In genomic region chr5:53481354-53481886, GRCh38 we compare ENCODE assay signal across 7 cellular contexts. TPM values are rescaled to one million over a fixed set of nuclear protein-coding genes. Genes with fewer than 3 reads are reported as not detected.
A peak's percentile ranks its signal among the peaks of the same experiment; 100 is the strongest.
DNase-seq lines count a peak whose midpoint lies in the region; ATAC-seq and TF ChIP-seq lines count a peak whose summit lies in the region.

No MANE protein-coding gene starts in this region.

- H3K9me3 ChIP-seq in HEK293 (ENCODE audit: control insufficient read depth, insufficient read depth, low read depth, low read length): no peaks in the 10 kb centered on the region
- no peaks in the 10 kb centered on the region for H3K9me3 ChIP-seq in iPS DF 6.9 (ENCODE audit: control insufficient read depth, insufficient read depth, low read length)

- TF ChIP-seq CTCF in HEK293 (tag by site-specific recombination; IDR thresholded peaks at IDR 0.05): no peak

- no peaks in the 10 kb centered on the region for H3K9me3 Mint-ChIP-seq in activated CD4-positive, alpha-beta memory T cell treated with anti-CD3 and anti-CD28 coated beads for 36 hours
- no peaks in the 10 kb centered on the region for H3K9me3 Mint-ChIP-seq in stimulated activated effector memory CD8-positive, alpha-beta T cell treated with anti-CD3 and anti-CD28 coated beads, Interleukin-12 subunit alpha, Interleukin-12 subunit beta, amount 100 ng/mL, for 72 hours

- H3K4me3 ChIP-seq in HEK293 (ENCODE audit: low read depth, low read length): peak overlapping the region; percentile 69
- peak overlapping the region; percentile 97; the same call in 1 of the 2 replicates for H3K4me3 ChIP-seq in iPS DF 6.9 (ENCODE audit: low read length)

- CTCF ChIA-PET in HEK293 (lab: Yijun Ruan, JAX): interaction anchor here (0.6 to 1.0 kb wide), 5 partner anchors 11 to 1970 kb away, joined by 3 to 7 read pairs (median 4); no protein-coding TSS in a partner anchor
- CTCF ChIA-PET in activated CD4-positive, alpha-beta memory T cell treated with anti-CD3 and anti-CD28 coated beads for 36 hours (lab: Charles Lee): interaction anchor here (1.0 kb wide), 1 partner anchor 748 kb away, joined by 5 read pairs; no protein-coding TSS in a partner anchor

- H3K27ac Mint-ChIP-seq in activated CD4-positive, alpha-beta memory T cell treated with anti-CD3 and anti-CD28 coated beads for 36 hours: no peak overlapping the region
- no peak overlapping the region for H3K27ac Mint-ChIP-seq in stimulated activated effector memory CD8-positive, alpha-beta T cell treated with anti-CD3 and anti-CD28 coated beads, Interleukin-12 subunit alpha, Interleukin-12 subunit beta, amount 100 ng/mL, for 72 hours

- ATAC-seq in stimulated activated effector memory CD8-positive, alpha-beta T cell treated with anti-CD3 and anti-CD28 coated beads, Interleukin-12 subunit alpha, Interleukin-12 subunit beta, amount 100 ng/mL, for 72 hours: no peak

- WGBS in iPS DF 6.9 (ENCODE audit: insufficient coverage, insufficient read length): no CpG with 5 or more reads among the region's 5 CpGs

- H3K36me3 ChIP-seq in HEK293 (ENCODE audit: control insufficient read depth in 2 of 2, insufficient read depth in 1 of 2, low read length in 2 of 2) (peaks cover 0 to 10% of the 10 kb centered on the region in 2 experiments; a peak in 1 of 3 replicates), iPS DF 6.9 (ENCODE audit: control insufficient read depth, insufficient read depth, low read length) (peaks cover 5% of the 10 kb centered on the region; the same call in 1 of the 2 replicates)

- H3K4me3 Mint-ChIP-seq in activated CD4-positive, alpha-beta memory T cell treated with anti-CD3 and anti-CD28 coated beads for 36 hours: peak overlapping the region; percentile 77
- peak overlapping the region; percentile 81 for H3K4me3 Mint-ChIP-seq in stimulated activated effector memory CD8-positive, alpha-beta T cell treated with anti-CD3 and anti-CD28 coated beads, Interleukin-12 subunit alpha, Interleukin-12 subunit beta, amount 100 ng/mL, for 72 hours

- H3K27ac ChIP-seq in HEK293 (ENCODE audit: extremely low read depth, low read depth, low read length) (no peak overlapping the region), iPS DF 6.9 (ENCODE audit: low read length) (no peak overlapping the region)

- H3K36me3 Mint-ChIP-seq in activated CD4-positive, alpha-beta memory T cell treated with anti-CD3 and anti-CD28 coated beads for 36 hours: no peaks in the 10 kb centered on the region
- no peaks in the 10 kb centered on the region for H3K36me3 Mint-ChIP-seq in stimulated activated effector memory CD8-positive, alpha-beta T cell treated with anti-CD3 and anti-CD28 coated beads, Interleukin-12 subunit alpha, Interleukin-12 subunit beta, amount 100 ng/mL, for 72 hours

- H3K4me1 Mint-ChIP-seq in activated CD4-positive, alpha-beta memory T cell treated with anti-CD3 and anti-CD28 coated beads for 36 hours (ENCODE audit: low read depth): peaks cover 32% of the 10 kb centered on the region
- H3K4me1 Mint-ChIP-seq in stimulated activated effector memory CD8-positive, alpha-beta T cell treated with anti-CD3 and anti-CD28 coated beads, Interleukin-12 subunit alpha, Interleukin-12 subunit beta, amount 100 ng/mL, for 72 hours: peaks cover 42% of the 10 kb centered on the region

- POLR2A ChIA-PET in HEK293 (lab: Yijun Ruan, JAX): no interaction called here
- POLR2A ChIA-PET in activated CD4-positive, alpha-beta memory T cell treated with anti-CD3 and anti-CD28 coated beads for 36 hours (lab: Charles Lee): no interaction called here

- intact Hi-C loops in activated CD4-positive, alpha-beta memory T cell treated with anti-CD3 and anti-CD28 coated beads for 36 hours (cut with micrococcal nuclease): loop anchor here (5.0 kb wide), 1 partner anchor 309 kb away; no protein-coding TSS in a partner anchor

- H3K4me1 ChIP-seq in HEK293 (ENCODE audit: control insufficient read depth, insufficient read depth, low read length) (peaks cover 2% of the 10 kb centered on the region), iPS DF 6.9 (ENCODE audit: control insufficient read depth, insufficient read depth, low read length) (0 out of 2 replicates have a peak, but pooled peaks cover 1% of the 10 kb centered on the region)

- no peaks in the 10 kb centered on the region; the same call in 1 of the 2 replicates for H3K27me3 ChIP-seq in iPS DF 6.9 (ENCODE audit: control insufficient read depth, insufficient read depth, low read length)

- peaks cover 36% of the 10 kb centered on the region for H3K27me3 Mint-ChIP-seq in activated CD4-positive, alpha-beta memory T cell treated with anti-CD3 and anti-CD28 coated beads for 36 hours

- no peak for DNase-seq in activated CD4-positive, alpha-beta memory T cell treated with anti-CD3 and anti-CD28 coated beads for 36 hours
- DNase-seq in iPS DF 6.9 (ENCODE audit: low read depth, low spot score): no peak
- DNase-seq in stimulated activated effector memory CD8-positive, alpha-beta T cell treated with anti-CD3 and anti-CD28 coated beads, Interleukin-12 subunit alpha, Interleukin-12 subunit beta, amount 100 ng/mL, for 72 hours (ENCODE audit: low spot score in 2 of 2): no peak
- DNase-seq in 8988T: no peak
- DNase-seq in stimulated activated CD4-positive, alpha-beta T cell treated with anti-CD3 and anti-CD28 coated beads, Interleukin-12 subunit alpha, Interleukin-12 subunit beta, amount 100 ng/mL, for 4 hours: no peak
- DNase-seq in CD1c-positive myeloid dendritic cell (ENCODE audit: extremely low spot score): no peak

TF ChIP-seq in HEK293, 187 proteins besides CTCF, POLR2A, EP300 and RAD21:
- no peak for TF ChIP-seq ZBTB20 (tag by site-specific recombination; IDR thresholded peaks at IDR 0.05)
- TF ChIP-seq, protein P1, sequence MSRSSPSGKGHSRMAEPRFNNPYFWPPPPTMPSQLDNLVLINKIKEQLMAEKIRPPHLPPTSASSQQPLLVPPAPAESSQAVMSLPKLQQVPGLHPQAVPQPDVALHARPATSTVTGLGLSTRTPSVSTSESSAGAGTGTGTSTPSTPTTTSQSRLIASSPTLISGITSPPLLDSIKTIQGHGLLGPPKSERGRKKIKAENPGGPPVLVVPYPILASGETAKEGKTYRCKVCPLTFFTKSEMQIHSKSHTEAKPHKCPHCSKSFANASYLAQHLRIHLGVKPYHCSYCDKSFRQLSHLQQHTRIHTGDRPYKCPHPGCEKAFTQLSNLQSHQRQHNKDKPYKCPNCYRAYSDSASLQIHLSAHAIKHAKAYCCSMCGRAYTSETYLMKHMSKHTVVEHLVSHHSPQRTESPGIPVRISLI (tag by site-specific recombination; IDR thresholded peaks at IDR 0.05): peak; percentile 70; the same call in 1 of the 2 replicates
TF ChIP-seq in HEK293: peak in this region for 1.

RNA-seq across cellular contexts. Expression of gene FST, which starts 1.0 kb away (rescaled TPM):
- total RNA-seq in activated CD4-positive, alpha-beta memory T cell treated with anti-CD3 and anti-CD28 coated beads for 36 hours: under 1 TPM; 0.36 to 0.65 TPM
